3 cellular contexts compared by ENCODE assay signal in the genomic region with DNA sequence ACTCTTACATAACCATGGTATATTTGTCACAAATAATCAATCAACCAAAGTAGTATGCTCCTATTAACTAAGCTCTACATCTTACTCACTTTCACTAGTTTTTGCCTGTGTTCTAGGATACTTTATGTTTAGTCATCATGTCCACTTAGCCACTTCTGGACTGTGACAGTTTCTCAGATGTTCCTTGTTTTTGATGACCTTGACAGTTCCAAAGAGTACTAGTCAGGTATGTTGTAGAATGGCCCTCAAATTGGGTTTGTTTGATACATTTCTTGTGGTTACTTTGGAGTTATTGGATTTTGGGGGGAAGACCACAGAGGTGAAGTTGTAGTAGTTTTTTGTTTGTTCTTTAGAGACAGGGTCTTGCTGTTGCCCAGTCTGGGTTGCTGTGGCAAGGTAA.
TF ChIP-seq lines count a peak whose summit lies in the region.

No MANE protein-coding gene starts in this region.

TF ChIP-seq in HepG2, 621 proteins besides CTCF, POLR2A, EP300 and RAD21:
- TF ChIP-seq KDM5A (IDR thresholded peaks at IDR 0.05; ENCODE audit: borderline replicate concordance, low read length) (no peak), MAFF (IDR thresholded peaks at IDR 0.05; ENCODE audit: low read depth, low read length) (peak; percentile 48), PREB (CRISPR knock-in tag; IDR thresholded peaks at IDR 0.05) (no peak), KDM3A (CRISPR knock-in tag; IDR thresholded peaks at IDR 0.05; ENCODE audit: low read depth) (no peak), ZNF75D (CRISPR knock-in tag; IDR thresholded peaks at IDR 0.05; ENCODE audit: borderline replicate concordance) (no peak), MAFK (conservative IDR thresholded peaks at IDR 0.05 in 1 of 2, IDR thresholded peaks at IDR 0.05 in 1 of 2; ENCODE audit: low read length in 2 of 2) (peak; percentile 51 to 64), ZNF350 (CRISPR knock-in tag; IDR thresholded peaks at IDR 0.05; ENCODE audit: borderline replicate concordance, low read depth) (no peak), JDP2 (CRISPR knock-in tag; IDR thresholded peaks at IDR 0.05; ENCODE audit: borderline replicate concordance) (no peak)

TF ChIP-seq in A549, 52 proteins besides CTCF, POLR2A, EP300 and RAD21:
- TF ChIP-seq ESRRA (IDR thresholded peaks at IDR 0.05; ENCODE audit: borderline replicate concordance, low read length) (no peak), MAFK (IDR thresholded peaks at IDR 0.05; ENCODE audit: partially characterized antibody) (peak; percentile 32)

TF ChIP-seq in K562, 482 proteins besides CTCF, POLR2A, EP300 and RAD21:
- TF ChIP-seq ZNF384 (IDR thresholded peaks at IDR 0.05; ENCODE audit: low read depth, low read length): no peak
- TF ChIP-seq, protein P1, sequence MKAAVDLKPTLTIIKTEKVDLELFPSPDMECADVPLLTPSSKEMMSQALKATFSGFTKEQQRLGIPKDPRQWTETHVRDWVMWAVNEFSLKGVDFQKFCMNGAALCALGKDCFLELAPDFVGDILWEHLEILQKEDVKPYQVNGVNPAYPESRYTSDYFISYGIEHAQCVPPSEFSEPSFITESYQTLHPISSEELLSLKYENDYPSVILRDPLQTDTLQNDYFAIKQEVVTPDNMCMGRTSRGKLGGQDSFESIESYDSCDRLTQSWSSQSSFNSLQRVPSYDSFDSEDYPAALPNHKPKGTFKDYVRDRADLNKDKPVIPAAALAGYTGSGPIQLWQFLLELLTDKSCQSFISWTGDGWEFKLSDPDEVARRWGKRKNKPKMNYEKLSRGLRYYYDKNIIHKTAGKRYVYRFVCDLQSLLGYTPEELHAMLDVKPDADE (conservative IDR thresholded peaks at IDR 0.05; ENCODE audit: control insufficient read depth, low read depth, low read length): no peak
- peak; percentile 37 for TF ChIP-seq ZNF316 (IDR thresholded peaks at IDR 0.05)
